ENCODE assay signal across 13 cellular contexts in genomic region chr6:154239392-154239791, GRCh38.
DNase-seq lines count a peak whose midpoint lies in the region; ATAC-seq and TF ChIP-seq lines count a peak whose summit lies in the region.
"Had no signal": no experiment of that assay in that cellular context is flagged by ENCODE, and none has a peak within 500 bp of the region (broad histone marks: within the 10 kb centered on the region; RNA-seq: fewer than 3 reads in every experiment).

No MANE protein-coding gene starts in this region.

- no peak overlapping the region for H3K9ac ChIP-seq in HCT116 (ENCODE audit: low read length)

- H3K27me3 Mint-ChIP-seq in activated T-cell treated with anti-CD3 and anti-CD28 coated beads, Interleukin-2, amount 50 U/mL, for 24 hours: no peaks in the 10 kb centered on the region
- no peaks in the 10 kb centered on the region for H3K27me3 Mint-ChIP-seq in activated CD8-positive, alpha-beta T cell treated with anti-CD3 and anti-CD28 coated beads, Interleukin-2, amount 10 ng/mL, durations not matched to agents 7 days and 5 days (ENCODE audit: low read depth)
- H3K27me3 Mint-ChIP-seq in naive thymus-derived CD8-positive, alpha-beta T cell: no peaks in the 10 kb centered on the region

- intact Hi-C loops in HCT116 (cut with micrococcal nuclease): no loop called here
- intact Hi-C loops in prostate gland (cut with DNase I): no loop called here

- H3K9me3 ChIP-seq in HCT116 (ENCODE audit: control insufficient read depth in 1 of 2, insufficient read depth in 1 of 2, low read depth in 1 of 2, low read length in 2 of 2) (no peaks in the 10 kb centered on the region), prostate gland (no peaks in the 10 kb centered on the region)
- H3K9me3 ChIP-seq: thoracic aorta had no signal

- TF ChIP-seq RAD21 in HCT116 (IDR thresholded peaks at IDR 0.05; ENCODE audit: low read depth): no peak

- RAD21 ChIA-PET in HCT116 (lab: Charles Lee; ENCODE audit: low non-redundant PET in 1 of 2, low total read pairs in 2 of 2, uncharacterized antibody in 2 of 2, unreplicated experiment in 2 of 2): no interaction called here

- H3K36me3 ChIP-seq in HCT116 (ENCODE audit: control insufficient read depth in 1 of 2, insufficient read depth in 2 of 2, low read length in 2 of 2): no peaks in the 10 kb centered on the region
- H3K36me3 ChIP-seq in prostate gland: no peaks in the 10 kb centered on the region
- H3K36me3 ChIP-seq: thoracic aorta had no signal

- H3K4me3 ChIP-seq in HCT116 (replicated peaks in 1 of 2; ENCODE audit: low read depth in 1 of 2, low read length in 2 of 2) (no peak overlapping the region), prostate gland (no peak overlapping the region)
- H3K4me3 ChIP-seq: thoracic aorta had no signal

- no peak for DNase-seq in activated T-cell treated with anti-CD3 and anti-CD28 coated beads, Interleukin-2, amount 50 U/mL, for 24 hours
- no peak for DNase-seq in activated T-cell treated with anti-CD3 and anti-CD28 coated beads, Interleukin-2, amount 50 U/mL, for 1 hour
- DNase-seq in HCT116 (ENCODE audit: low read depth, low spot score) (no peak), prostate gland (ENCODE audit: low spot score) (no peak), foreskin melanocyte (no peak), SIG-M5 treated with dmso at 0.1 percent for 504 hours (lab: John Stamatoyannopoulos, UW; ENCODE audit: unreplicated experiment) (no peak)
- no peak for DNase-seq in activated CD8-positive, alpha-beta T cell treated with anti-CD3 and anti-CD28 coated beads, Interleukin-2, amount 10 ng/mL, durations not matched to agents 7 days and 5 days
- no peak for DNase-seq in naive thymus-derived CD8-positive, alpha-beta T cell
- DNase-seq: COR-L47, NCI-H1694 treated with DMSO at 0.1 percent for 48 hours, NCI-H446 treated with DMSO at 0.1 percent for 48 hours had no signal

- no peak for ATAC-seq in HCT116
- peak; percentile 46 for ATAC-seq in activated CD8-positive, alpha-beta T cell treated with anti-CD3 and anti-CD28 coated beads, Interleukin-2, amount 10 ng/mL, durations not matched to agents 7 days and 5 days
- peak; percentile 45 to 64 for ATAC-seq in naive thymus-derived CD8-positive, alpha-beta T cell
- ATAC-seq: SK-N-SH treated with all-trans-retinoic acid at 6 μM for 48 hours had no signal

- H3K4me1 ChIP-seq in HCT116 (ENCODE audit: control insufficient read depth in 1 of 2, insufficient read depth in 2 of 2, low read length in 2 of 2) (peaks cover 0 to 8% of the 10 kb centered on the region in 2 experiments; a peak in 2 of 4 replicates), prostate gland (replicated peaks) (no peaks in the 10 kb centered on the region)

- CTCF ChIA-PET in HCT116 (lab: Charles Lee): no interaction called here
- CTCF ChIA-PET in activated CD8-positive, alpha-beta T cell treated with anti-CD3 and anti-CD28 coated beads, Interleukin-2, amount 10 ng/mL, durations not matched to agents 7 days and 5 days (lab: Charles Lee): interaction anchor here (0.7 to 1.6 kb wide), 4 partner anchors 9 to 72 kb away, joined by 3 to 5 read pairs (median 4); no protein-coding TSS in a partner anchor

- H3K27me3 ChIP-seq in HCT116 (ENCODE audit: insufficient read depth, low read length): 0 out of 2 replicates have a peak, but pooled peaks cover 1% of the 10 kb centered on the region
- H3K27me3 ChIP-seq in prostate gland (replicated peaks; ENCODE audit: insufficient read depth): no peaks in the 10 kb centered on the region

- POLR2A ChIA-PET in HCT116 (lab: Charles Lee): no interaction called here
- POLR2A ChIA-PET in activated CD8-positive, alpha-beta T cell treated with anti-CD3 and anti-CD28 coated beads, Interleukin-2, amount 10 ng/mL, durations not matched to agents 7 days and 5 days (lab: Charles Lee): interaction anchor here (0.8 to 0.9 kb wide), 2 partner anchors 8 to 10 kb away, joined by 3 to 4 read pairs; no protein-coding TSS in a partner anchor
- POLR2A ChIA-PET in naive thymus-derived CD8-positive, alpha-beta T cell (lab: Charles Lee): interaction anchor here (1.0 kb wide), 2 partner anchors 10 to 12 kb away, joined by 3 to 4 read pairs; no protein-coding TSS in a partner anchor

- H2AFZ ChIP-seq in HCT116 (ENCODE audit: low read depth, low read length, poor library complexity, severe bottlenecking): no peak overlapping the region

- H4K20me1 ChIP-seq in HCT116 (ENCODE audit: insufficient read depth): no peaks in the 10 kb centered on the region

- H3K4me2 ChIP-seq in HCT116 (ENCODE audit: low read length): 0 out of 2 replicates have a peak overlapping the region, but pooled peaks have one; percentile 3

- H3K27ac Mint-ChIP-seq in activated T-cell treated with anti-CD3 and anti-CD28 coated beads, Interleukin-2, amount 50 U/mL, for 24 hours: peak overlapping the region; percentile 87
- no peak overlapping the region for H3K27ac Mint-ChIP-seq in activated CD8-positive, alpha-beta T cell treated with anti-CD3 and anti-CD28 coated beads, Interleukin-2, amount 10 ng/mL, durations not matched to agents 7 days and 5 days
- peak overlapping the region; percentile 5 to 99 (median 52) for H3K27ac Mint-ChIP-seq in naive thymus-derived CD8-positive, alpha-beta T cell

- H3K9me3 Mint-ChIP-seq in activated T-cell treated with anti-CD3 and anti-CD28 coated beads, Interleukin-2, amount 50 U/mL, for 24 hours: peaks cover 2% of the 10 kb centered on the region
- no peaks in the 10 kb centered on the region for H3K9me3 Mint-ChIP-seq in activated CD8-positive, alpha-beta T cell treated with anti-CD3 and anti-CD28 coated beads, Interleukin-2, amount 10 ng/mL, durations not matched to agents 7 days and 5 days (ENCODE audit: insufficient read depth)
- H3K9me3 Mint-ChIP-seq in naive thymus-derived CD8-positive, alpha-beta T cell: peaks cover 0 to 12% (median 0%) of the 10 kb centered on the region in 9 donors

- H3K4me1 Mint-ChIP-seq in activated T-cell treated with anti-CD3 and anti-CD28 coated beads, Interleukin-2, amount 50 U/mL, for 24 hours (ENCODE audit: low read depth): peaks cover 84% of the 10 kb centered on the region
- peaks cover 51% of the 10 kb centered on the region for H3K4me1 Mint-ChIP-seq in activated CD8-positive, alpha-beta T cell treated with anti-CD3 and anti-CD28 coated beads, Interleukin-2, amount 10 ng/mL, durations not matched to agents 7 days and 5 days (ENCODE audit: low read depth)
- H3K4me1 Mint-ChIP-seq in naive thymus-derived CD8-positive, alpha-beta T cell: peaks cover 39 to 86% (median 83%) of the 10 kb centered on the region in 4 donors

- no peaks in the 10 kb centered on the region for H3K79me2 ChIP-seq in HCT116 (ENCODE audit: insufficient read depth, low read length)

- H3K4me3 Mint-ChIP-seq in activated T-cell treated with anti-CD3 and anti-CD28 coated beads, Interleukin-2, amount 50 U/mL, for 24 hours: peak overlapping the region; percentile 55
- peak overlapping the region; percentile 39 for H3K4me3 Mint-ChIP-seq in activated CD8-positive, alpha-beta T cell treated with anti-CD3 and anti-CD28 coated beads, Interleukin-2, amount 10 ng/mL, durations not matched to agents 7 days and 5 days
- peak overlapping the region; percentile 42 to 77 (median 64) for H3K4me3 Mint-ChIP-seq in naive thymus-derived CD8-positive, alpha-beta T cell

- peaks cover 18% of the 10 kb centered on the region for H3K36me3 Mint-ChIP-seq in activated T-cell treated with anti-CD3 and anti-CD28 coated beads, Interleukin-2, amount 50 U/mL, for 24 hours (ENCODE audit: low read depth)
- peaks cover 41% of the 10 kb centered on the region for H3K36me3 Mint-ChIP-seq in activated CD8-positive, alpha-beta T cell treated with anti-CD3 and anti-CD28 coated beads, Interleukin-2, amount 10 ng/mL, durations not matched to agents 7 days and 5 days (ENCODE audit: low read depth)
- peaks cover 9 to 67% (median 28%) of the 10 kb centered on the region in 3 donors for H3K36me3 Mint-ChIP-seq in naive thymus-derived CD8-positive, alpha-beta T cell

- H3K27ac ChIP-seq in HCT116 (ENCODE audit: low read depth, low read length): no peak overlapping the region
- no peak overlapping the region for H3K27ac ChIP-seq in prostate gland
- H3K27ac ChIP-seq: thoracic aorta had no signal

- WGBS in prostate gland: 65% methylated on average over 7 of the region's 7 CpGs

- no TSS peak for BruUV-seq in HCT116 (replicated peaks; lab: Mats Ljungman, UMichigan)

- TF ChIP-seq POLR2A in HCT116 (IDR thresholded peaks at IDR 0.05; ENCODE audit: borderline replicate concordance, extremely low read depth, insufficient read depth, insufficient read length) (no peak), prostate gland (IDR thresholded peaks at IDR 0.05) (no peak)

- H3K9me2 ChIP-seq in HCT116 (ENCODE audit: insufficient read depth): no peaks in the 10 kb centered on the region

- no peak for TF ChIP-seq CTCF in HCT116 (IDR thresholded peaks at IDR 0.05 in 2 of 3, conservative IDR thresholded peaks at IDR 0.05 in 1 of 3; ENCODE audit: borderline replicate concordance in 1 of 3, insufficient read depth in 1 of 3, low read depth in 2 of 3, low read length in 2 of 3)
- no peak for TF ChIP-seq CTCF in prostate gland (IDR thresholded peaks at IDR 0.05)

TF ChIP-seq in HCT116, 20 proteins besides CTCF, POLR2A, EP300 and RAD21 (continues in another document):
- no peak for TF ChIP-seq ELF1 (IDR thresholded peaks at IDR 0.05; ENCODE audit: borderline replicate concordance, low read depth)
- TF ChIP-seq REST (IDR thresholded peaks at IDR 0.05; ENCODE audit: low read depth): no peak
- TF ChIP-seq EGR1 (IDR thresholded peaks at IDR 0.05; ENCODE audit: low read depth): no peak
- no peak for TF ChIP-seq EZH2 (IDR thresholded peaks at IDR 0.05)
